ENCODE assay signal across 8 cellular contexts in the genomic region with DNA sequence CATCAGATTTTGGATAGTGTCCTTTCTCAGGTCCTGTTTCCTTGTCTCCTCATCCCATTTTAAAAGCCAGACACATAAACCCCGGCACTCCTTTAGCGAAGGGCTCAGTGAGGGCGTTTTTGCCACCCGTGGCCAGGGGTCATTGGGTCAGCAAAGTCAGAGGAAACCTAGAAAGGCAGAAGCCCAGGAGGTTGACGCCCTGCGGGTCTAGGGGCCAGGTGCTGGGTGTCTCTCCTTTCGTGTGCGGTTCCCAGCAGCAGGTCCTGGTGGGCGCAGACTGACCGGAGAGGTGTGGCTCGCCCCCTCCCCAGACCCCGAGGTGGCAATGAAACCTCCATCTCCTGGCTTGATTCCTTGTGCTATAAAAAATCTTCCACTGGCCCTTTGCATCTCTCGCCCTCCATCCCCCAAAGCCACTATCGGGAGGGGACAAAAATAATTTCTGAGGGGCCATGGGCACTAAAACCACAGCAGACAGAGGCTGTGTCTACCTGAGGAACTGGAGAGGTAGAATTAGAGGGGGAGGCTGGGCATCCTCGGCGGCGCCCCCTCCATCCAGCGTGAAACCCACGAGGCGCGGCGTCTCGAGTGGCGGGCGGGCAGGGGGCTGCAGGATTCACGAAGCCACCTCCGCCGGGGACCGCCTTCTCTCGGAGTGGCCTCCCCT. TPM values are rescaled to one million over a fixed set of nuclear protein-coding genes. Genes with fewer than 3 reads are reported as not detected.
A peak's percentile ranks its signal among the peaks of the same experiment; 100 is the strongest.
DNase-seq lines count a peak whose midpoint lies in the region; ATAC-seq and TF ChIP-seq lines count a peak whose summit lies in the region.

No MANE protein-coding gene starts in this region.

- H3K4me2 ChIP-seq in OCI-LY1 (ENCODE audit: low read length): peak overlapping the region; percentile 84

- H3K4me3 ChIP-seq in OCI-LY1 (ENCODE audit: low read depth, low read length, poor library complexity, severe bottlenecking): peak overlapping the region; percentile 65

- H3K27ac Mint-ChIP-seq in mesothelial cell of epicardium: peak overlapping the region; percentile 92

- peaks cover 55% of the 10 kb centered on the region for H3K4me1 Mint-ChIP-seq in mesothelial cell of epicardium

- no peaks in the 10 kb centered on the region for H3K27me3 ChIP-seq in OCI-LY1 (ENCODE audit: insufficient read depth, low read length)

- TF ChIP-seq CTCF in OCI-LY1 (IDR thresholded peaks at IDR 0.05; ENCODE audit: low read length) (no peak), mesothelial cell of epicardium (IDR thresholded peaks at IDR 0.05; ENCODE audit: unreplicated experiment) (no peak), omental fat pad (IDR thresholded peaks at IDR 0.05) (no peak)

- TF ChIP-seq POLR2A in erythroblast (IDR thresholded peaks at IDR 0.05; ENCODE audit: low read length): no peak

- no peaks in the 10 kb centered on the region for H3K27me3 Mint-ChIP-seq in mesothelial cell of epicardium (ENCODE audit: low read depth)

- ATAC-seq in omental fat pad (ENCODE audit: low FRiP score): no peak

- H4K20me1 ChIP-seq in OCI-LY1 (ENCODE audit: insufficient read depth, low read length): no peaks in the 10 kb centered on the region

- no peaks in the 10 kb centered on the region for H3K9me2 ChIP-seq in OCI-LY1 (ENCODE audit: low read depth, low read length)

- H3K36me3 Mint-ChIP-seq in mesothelial cell of epicardium: no peaks in the 10 kb centered on the region

- H3K9ac ChIP-seq in ES-I3 (ENCODE audit: low read depth, low read length) (peak overlapping the region; percentile 83), OCI-LY1 (ENCODE audit: low read length) (peak overlapping the region; percentile 70)

- peaks cover 16% of the 10 kb centered on the region; the same call in 1 of the 2 replicates for H3K4me1 ChIP-seq in ES-I3 (ENCODE audit: insufficient read depth, low read length)
- peaks cover 15% of the 10 kb centered on the region for H3K4me1 ChIP-seq in OCI-LY1 (ENCODE audit: insufficient read depth, low read length, severe bottlenecking)

- H3K36me3 ChIP-seq in ES-I3 (ENCODE audit: insufficient read depth, low read length): no peaks in the 10 kb centered on the region
- H3K36me3 ChIP-seq in OCI-LY1 (ENCODE audit: insufficient read depth, low read length): no peaks in the 10 kb centered on the region

- H3F3A ChIP-seq in OCI-LY1 (ENCODE audit: insufficient read depth, low read length): no peaks in the 10 kb centered on the region

- no peak overlapping the region for H2AFZ ChIP-seq in OCI-LY1 (ENCODE audit: low read length)

- peak overlapping the region; percentile 85 for H3K4me3 Mint-ChIP-seq in mesothelial cell of epicardium

- peak; percentile 41 for DNase-seq in dermis blood vessel endothelial cell
- no peak for DNase-seq in mesothelial cell of epicardium (ENCODE audit: low spot score in 2 of 2, unreplicated experiment in 2 of 2)
- DNase-seq in stimulated activated CD4-positive, alpha-beta T cell treated with anti-CD3 and anti-CD28 coated beads, Interleukin-12 subunit alpha, Interleukin-12 subunit beta, amount 100 ng/mL, for 4 hours: no peak
- no peak for DNase-seq in effector CD8-positive, alpha-beta T cell (lab: John Stamatoyannopoulos, UW)
- no peak for DNase-seq in omental fat pad (ENCODE audit: low spot score)
- DNase-seq in erythroblast (lab: John Stamatoyannopoulos, UW): no peak

- H3K9me3 ChIP-seq in ES-I3 (ENCODE audit: control insufficient read depth, insufficient read depth, low read length) (no peaks in the 10 kb centered on the region), OCI-LY1 (ENCODE audit: low read length) (no peaks in the 10 kb centered on the region)

- H3K79me2 ChIP-seq in OCI-LY1 (ENCODE audit: insufficient read depth, low read length): no peaks in the 10 kb centered on the region

- no peak overlapping the region for H3K27ac ChIP-seq in OCI-LY1 (ENCODE audit: low read depth, low read length, poor library complexity, severe bottlenecking)

- no peaks in the 10 kb centered on the region for H3K9me3 Mint-ChIP-seq in mesothelial cell of epicardium

RNA-seq across cellular contexts. Expression of gene FRMD6, which starts 0.9 kb away (rescaled TPM):
- 125 and 228 TPM in 2 replicates for total RNA-seq in dermis blood vessel endothelial cell
- 43.4 to 51.8 TPM (median 46.6 TPM) in 3 replicates for total RNA-seq in mesothelial cell of epicardium
- 10 to 100 TPM; 13.5 to 25.7 (median 19.3) TPM for total RNA-seq in omental fat pad
